Comparison of ENCODE assay signal across 9 cellular contexts in genomic region chr18:52694804-52695203, GRCh38.
DNase-seq lines count a peak whose midpoint lies in the region; ATAC-seq, FAIRE-seq and TF ChIP-seq lines count a peak whose summit lies in the region.
"Had no signal": no experiment of that assay in that cellular context is flagged by ENCODE, and none has a peak within 500 bp of the region (broad histone marks: within the 10 kb centered on the region; RNA-seq: fewer than 3 reads in every experiment).

No MANE protein-coding gene starts in this region.

- no peaks in the 10 kb centered on the region for H3K27me3 Mint-ChIP-seq in activated CD4-positive, alpha-beta memory T cell treated with anti-CD3 and anti-CD28 coated beads, Interleukin-2, amount 10 ng/mL, durations not matched to agents 7 days and 5 days
- no peaks in the 10 kb centered on the region for H3K27me3 Mint-ChIP-seq in natural killer cell (ENCODE audit: low read depth in 2 of 2)

- H3K36me3 ChIP-seq in RWPE2 (ENCODE audit: low read depth), result no peaks in the 10 kb centered on the region
- no peaks in the 10 kb centered on the region for H3K36me3 ChIP-seq in kidney (ENCODE audit: control insufficient read depth in 1 of 2, insufficient read depth in 2 of 2, low read length in 2 of 2)

- CTCF ChIA-PET in activated CD4-positive, alpha-beta memory T cell treated with anti-CD3 and anti-CD28 coated beads, Interleukin-2, amount 10 ng/mL, durations not matched to agents 7 days and 5 days (lab: Charles Lee), result no interaction called here

- no peaks in the 10 kb centered on the region for H3K9me3 ChIP-seq in RWPE2 (ENCODE audit: severe bottlenecking)
- H3K9me3 ChIP-seq in kidney (ENCODE audit: control insufficient read depth in 1 of 2, low read length in 2 of 2), result no peaks in the 10 kb centered on the region

- no peaks in the 10 kb centered on the region for H3K4me1 Mint-ChIP-seq in activated CD4-positive, alpha-beta memory T cell treated with anti-CD3 and anti-CD28 coated beads, Interleukin-2, amount 10 ng/mL, durations not matched to agents 7 days and 5 days
- H3K4me1 Mint-ChIP-seq in natural killer cell, result no peaks in the 10 kb centered on the region

- no peaks in the 10 kb centered on the region for H3K4me1 ChIP-seq in RWPE2 (ENCODE audit: insufficient read depth, poor library complexity, severe bottlenecking)
- H3K4me1 ChIP-seq in kidney (ENCODE audit: control insufficient read depth in 1 of 2, insufficient read depth in 1 of 2, low read depth in 1 of 2, low read length in 2 of 2), result no peaks in the 10 kb centered on the region

- H3K36me3 Mint-ChIP-seq in activated CD4-positive, alpha-beta memory T cell treated with anti-CD3 and anti-CD28 coated beads, Interleukin-2, amount 10 ng/mL, durations not matched to agents 7 days and 5 days (ENCODE audit: low read depth), result no peaks in the 10 kb centered on the region
- H3K36me3 Mint-ChIP-seq in natural killer cell, result no peaks in the 10 kb centered on the region

- no peak overlapping the region for H3K9ac ChIP-seq in kidney (ENCODE audit: low read length in 2 of 2)

- intact Hi-C loops in kidney (cut with DNase I), result no loop called here
- intact Hi-C loops in natural killer cell (cut with micrococcal nuclease), result no loop called here

- peak; percentile 40; the same call in 1 of the 3 replicates for ATAC-seq in RWPE2 (ENCODE audit: low read depth)
- ATAC-seq in natural killer cell, result no peak

- H3K4me3 ChIP-seq in GM12875 (ENCODE audit: low read depth, low read length) (no peak overlapping the region), RWPE2 (ENCODE audit: severe bottlenecking) (no peak overlapping the region), kidney (ENCODE audit: low read length in 2 of 2) (no peak overlapping the region)

- no peaks in the 10 kb centered on the region for H3K27me3 ChIP-seq in RWPE2 (ENCODE audit: insufficient read depth, poor library complexity, severe bottlenecking)

- no peak overlapping the region for H3K27ac ChIP-seq in RWPE2 (ENCODE audit: poor library complexity, severe bottlenecking)
- no peak overlapping the region for H3K27ac ChIP-seq in kidney (ENCODE audit: low read depth in 2 of 2, low read length in 2 of 2)

- H3K27ac Mint-ChIP-seq in activated CD4-positive, alpha-beta memory T cell treated with anti-CD3 and anti-CD28 coated beads, Interleukin-2, amount 10 ng/mL, durations not matched to agents 7 days and 5 days, result no peak overlapping the region
- no peak overlapping the region for H3K27ac Mint-ChIP-seq in natural killer cell

- H3K4me3 Mint-ChIP-seq in activated CD4-positive, alpha-beta memory T cell treated with anti-CD3 and anti-CD28 coated beads, Interleukin-2, amount 10 ng/mL, durations not matched to agents 7 days and 5 days, result no peak overlapping the region
- H3K4me3 Mint-ChIP-seq in natural killer cell, result no peak overlapping the region

- no peak for FAIRE-seq in kidney (lab: Jason Lieb, UNC)

- POLR2A ChIA-PET in activated CD4-positive, alpha-beta memory T cell treated with anti-CD3 and anti-CD28 coated beads, Interleukin-2, amount 10 ng/mL, durations not matched to agents 7 days and 5 days (lab: Charles Lee), result no interaction called here

- TF ChIP-seq CTCF in GM12875 (IDR thresholded peaks at IDR 0.05; ENCODE audit: borderline replicate concordance, insufficient read depth, low read depth, low read length) (peak; percentile 33; the same call in 1 of the 2 replicates), RWPE2 (IDR thresholded peaks at IDR 0.05; ENCODE audit: poor library complexity, severe bottlenecking) (peak; percentile 37), kidney (IDR thresholded peaks at IDR 0.05; ENCODE audit: borderline replicate concordance, extremely low read depth, insufficient read depth) (peak; percentile 23), natural killer cell (IDR thresholded peaks at IDR 0.05) (no peak)

- DNase-seq in AG08395 (ENCODE audit: low spot score) (peak; percentile 29), RWPE2 (ENCODE audit: low spot score) (no peak), kidney (no peak), NCI-H187 (lab: John Stamatoyannopoulos, UW) (no peak), natural killer cell (no peak)
- no peak for DNase-seq in activated CD4-positive, alpha-beta memory T cell treated with anti-CD3 and anti-CD28 coated beads, Interleukin-2, amount 10 ng/mL, durations not matched to agents 7 days and 5 days
- no peak for DNase-seq in activated CD4-positive, CD25-positive, alpha-beta regulatory T cell treated with anti-CD3 and anti-CD28 coated beads, Interleukin-2, amount 50 U/mL, for 72 hours
- DNase-seq: activated T-cell treated with anti-CD3 and anti-CD28 coated beads, Interleukin-2, amount 50 U/mL, for 48 hours had no signal

- no peaks in the 10 kb centered on the region for H3K9me3 Mint-ChIP-seq in activated CD4-positive, alpha-beta memory T cell treated with anti-CD3 and anti-CD28 coated beads, Interleukin-2, amount 10 ng/mL, durations not matched to agents 7 days and 5 days
- H3K9me3 Mint-ChIP-seq in natural killer cell, result peaks cover 0 to 2% of the 10 kb centered on the region in 2 donors
